In the genomic region with DNA sequence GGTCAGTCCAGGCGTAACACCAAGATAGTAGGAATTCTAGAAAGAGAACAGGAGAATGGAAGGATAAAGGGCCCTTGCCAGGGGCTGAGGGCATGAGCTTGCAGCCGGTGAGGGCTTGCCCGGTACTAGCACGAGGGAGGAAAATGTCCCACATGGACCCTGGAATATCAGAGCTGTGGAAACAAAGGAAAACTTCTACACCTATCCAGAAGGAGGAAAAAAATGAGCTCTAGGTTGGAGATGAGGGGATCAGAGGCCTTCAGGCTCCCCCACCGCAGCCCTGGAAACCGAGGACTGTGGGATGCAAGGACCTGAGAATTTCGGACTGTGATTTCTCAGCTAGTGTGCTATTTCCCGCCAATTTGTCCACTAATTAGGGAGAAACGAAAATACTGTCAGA, we compare ENCODE assay signal across 26 cellular contexts. TPM values are rescaled to one million over a fixed set of nuclear protein-coding genes. Genes with fewer than 3 reads are reported as not detected.
"Had no signal": no experiment of that assay in that cellular context is flagged by ENCODE, and none has a peak within 500 bp of the region (broad histone marks: within the 10 kb centered on the region; RNA-seq: fewer than 3 reads in every experiment).

No MANE protein-coding gene starts in this region.

- ATAC-seq: activated CD8-positive, alpha-beta T cell treated with anti-CD3 and anti-CD28 coated beads for 36 hours; activated T-cell treated with anti-CD3 and anti-CD28 coated beads, Interleukin-2, amount 50 U/mL, for 4 hours; activated T-helper 17 cell treated with anti-CD3 and anti-CD28 coated beads, Interleukin-2, amount 50 U/mL, for 72 hours; gastroesophageal sphincter had no signal

- H3K27ac ChIP-seq: ascending aorta, breast epithelium, cardiac muscle cell, coronary artery, dorsolateral prefrontal cortex, esophagus squamous epithelium, gastroesophageal sphincter had no signal

- H3K27me3 ChIP-seq: ascending aorta, cardiac muscle cell had no signal

- H3K9me3 ChIP-seq: ascending aorta, breast epithelium, esophagus squamous epithelium, gastroesophageal sphincter had no signal

- H3K4me1 ChIP-seq: ascending aorta, breast epithelium, esophagus squamous epithelium, gastroesophageal sphincter had no signal

- DNase-seq: activated CD4-positive, alpha-beta T cell treated with anti-CD3 and anti-CD28 coated beads for 48 hours; activated CD4-positive, alpha-beta T cell treated with anti-CD3 and anti-CD28 coated beads, Interleukin-2, amount 50 U/mL, for 1 hour; activated CD4-positive, alpha-beta T cell treated with anti-CD3 and anti-CD28 coated beads, Interleukin-2, amount 50 U/mL, for 48 hours; activated CD4-positive, CD25-positive, alpha-beta regulatory T cell; activated CD8-positive, alpha-beta memory T cell treated with anti-CD3 and anti-CD28 coated beads for 24 hours; activated CD8-positive, alpha-beta T cell treated with anti-CD3 and anti-CD28 coated beads for 36 hours; activated effector memory CD4-positive, alpha-beta T cell treated with Interleukin-2 at 50 U/mL for 16 hours; activated naive CD4-positive, alpha-beta T cell treated with anti-CD3 and anti-CD28 coated beads, Interleukin-2, amount 50 U/mL, for 16 hours; activated naive CD4-positive, alpha-beta T cell treated with Interleukin-2 at 50 U/mL for 16 hours; activated T-cell treated with anti-CD3 and anti-CD28 coated beads, Interleukin-2, amount 50 U/mL, for 4 hours; effector memory CD4-positive, alpha-beta T cell; erythroblast; esophagus squamous epithelium; foreskin melanocyte; T-helper 2 cell had no signal

- H3K36me3 ChIP-seq: ascending aorta, breast epithelium, cardiac muscle cell, esophagus squamous epithelium, gastroesophageal sphincter had no signal

- H3K4me3 ChIP-seq: ascending aorta, breast epithelium, cardiac muscle cell, coronary artery, dorsolateral prefrontal cortex, esophagus squamous epithelium, gastroesophageal sphincter had no signal

RNA-seq across cellular contexts. Expression of a gene that starts 22.1 kb away (rescaled TPM):
- total RNA-seq: activated CD8-positive, alpha-beta T cell treated with anti-CD3 and anti-CD28 coated beads for 36 hours; activated T-cell treated with anti-CD3 and anti-CD28 coated beads, Interleukin-2, amount 50 U/mL, for 4 hours; activated T-helper 17 cell treated with anti-CD3 and anti-CD28 coated beads, Interleukin-2, amount 50 U/mL, for 72 hours; cardiac muscle cell; fibroblast of villous mesenchyme; glomerular endothelial cell; T-helper 1 cell treated with Interleukin-12 subunit alpha and Interleukin-12 subunit beta and Interleukin-4 antibody, amounts not matched to agents 30 ng/mL and 1 ng/mL, for 36 hours had no signal
- polyA plus RNA-seq: cardiac muscle cell, fibroblast of lung had no signal
